ENCODE assay signal across 12 cellular contexts in genomic region chr6:47197672-47198640, GRCh38.
DNase-seq lines count a peak whose midpoint lies in the region; ATAC-seq, FAIRE-seq and TF ChIP-seq lines count a peak whose summit lies in the region.
"Had no signal": no experiment of that assay in that cellular context is flagged by ENCODE, and none has a peak within 500 bp of the region (broad histone marks: within the 10 kb centered on the region; RNA-seq: fewer than 3 reads in every experiment).

No MANE protein-coding gene starts in this region.

- in situ Hi-C loops in KBM-7 (cut with MboI; ENCODE audit: low pct_unique_long_range_greater_than_20kb, low sequenced_read_pairs): no loop called here

- no peaks in the 10 kb centered on the region for H3K9me3 ChIP-seq in effector memory CD4-positive, alpha-beta T cell (ENCODE audit: control insufficient read depth, low read length)
- no peaks in the 10 kb centered on the region for H3K9me3 ChIP-seq in small intestine (ENCODE audit: control insufficient read depth, low read depth)
- no peaks in the 10 kb centered on the region for H3K9me3 ChIP-seq in SK-N-SH
- H3K9me3 ChIP-seq: tibial nerve had no signal

- H3K27ac Mint-ChIP-seq in activated T-cell treated with anti-CD3 and anti-CD28 coated beads, Interleukin-2, amount 50 U/mL, for 24 hours: no peak overlapping the region
- no peak overlapping the region for H3K27ac Mint-ChIP-seq in GM23338

- H3K4me3 Mint-ChIP-seq in activated T-cell treated with anti-CD3 and anti-CD28 coated beads, Interleukin-2, amount 50 U/mL, for 24 hours: peak overlapping the region; percentile 37
- no peak overlapping the region for H3K4me3 Mint-ChIP-seq in GM23338

- no peaks in the 10 kb centered on the region for H3K36me3 ChIP-seq in effector memory CD4-positive, alpha-beta T cell (ENCODE audit: control insufficient read depth, insufficient read depth, low read length)
- H3K36me3 ChIP-seq in small intestine (ENCODE audit: control insufficient read depth in 2 of 2, insufficient read depth in 2 of 2, low read length in 2 of 2): no peaks in the 10 kb centered on the region
- no peaks in the 10 kb centered on the region for H3K36me3 ChIP-seq in GM23338 (ENCODE audit: insufficient read depth)
- H3K36me3 ChIP-seq in SK-N-SH (replicated peaks in 1 of 2; ENCODE audit: control insufficient read depth in 1 of 2, insufficient read depth in 2 of 2, low read length in 1 of 2): no peaks in the 10 kb centered on the region
- H3K36me3 ChIP-seq: tibial nerve had no signal

- no peaks in the 10 kb centered on the region for H3K36me3 Mint-ChIP-seq in activated T-cell treated with anti-CD3 and anti-CD28 coated beads, Interleukin-2, amount 50 U/mL, for 24 hours (ENCODE audit: low read depth)
- no peaks in the 10 kb centered on the region for H3K36me3 Mint-ChIP-seq in GM23338 (ENCODE audit: low read depth)

- H3K4me1 Mint-ChIP-seq in activated T-cell treated with anti-CD3 and anti-CD28 coated beads, Interleukin-2, amount 50 U/mL, for 24 hours (ENCODE audit: low read depth): peaks cover 19% of the 10 kb centered on the region
- H3K4me1 Mint-ChIP-seq in GM23338: no peaks in the 10 kb centered on the region

- TF ChIP-seq RAD21 in SK-N-SH (IDR thresholded peaks at IDR 0.05; ENCODE audit: low read length): no peak

- H3K9ac ChIP-seq in SK-N-SH: no peak overlapping the region

- H3K4me1 ChIP-seq in effector memory CD4-positive, alpha-beta T cell (ENCODE audit: control insufficient read depth, insufficient read depth, low read length, poor library complexity, severe bottlenecking): no peaks in the 10 kb centered on the region
- peaks cover 0 to 2% of the 10 kb centered on the region in 2 donors for H3K4me1 ChIP-seq in small intestine (ENCODE audit: control insufficient read depth in 2 of 2, insufficient read depth in 1 of 2, low read depth in 1 of 2, low read length in 1 of 2)
- no peaks in the 10 kb centered on the region for H3K4me1 ChIP-seq in GM23338 (ENCODE audit: insufficient read depth)
- H3K4me1 ChIP-seq in SK-N-SH (ENCODE audit: control insufficient read depth in 1 of 2, insufficient read depth in 2 of 2, low read depth in 1 of 2, low read length in 1 of 2): peaks cover 0 to 14% of the 10 kb centered on the region in 2 experiments; a peak in 2 of 4 replicates
- H3K4me1 ChIP-seq: tibial nerve had no signal

- H3F3A ChIP-seq in GM23338 (replicated peaks; ENCODE audit: low read depth): no peaks in the 10 kb centered on the region
- H3F3A ChIP-seq in SK-N-SH (replicated peaks; ENCODE audit: insufficient read depth): no peaks in the 10 kb centered on the region

- H4K20me1 ChIP-seq in GM23338 (replicated peaks; ENCODE audit: insufficient read depth) (no peaks in the 10 kb centered on the region), SK-N-SH (ENCODE audit: insufficient read depth) (no peaks in the 10 kb centered on the region)

- H3K27ac ChIP-seq in effector memory CD4-positive, alpha-beta T cell (ENCODE audit: insufficient read depth, low read length, poor library complexity, severe bottlenecking): no peak overlapping the region
- H3K27ac ChIP-seq in small intestine (ENCODE audit: low read depth in 1 of 2, low read length in 1 of 2) (peak overlapping the region in 1 of 2 donors; percentile 48), GM23338 (ENCODE audit: low read depth) (no peak overlapping the region), SK-N-SH (ENCODE audit: low read depth in 2 of 2, low read length in 1 of 2) (no peak overlapping the region)
- H3K27ac ChIP-seq: tibial nerve had no signal

- no peaks in the 10 kb centered on the region for H3K79me2 ChIP-seq in GM23338 (replicated peaks; ENCODE audit: insufficient read depth)
- H3K79me2 ChIP-seq in SK-N-SH (ENCODE audit: insufficient read depth): no peaks in the 10 kb centered on the region

- peak overlapping the region; percentile 17 for H3K4me3 ChIP-seq in effector memory CD4-positive, alpha-beta T cell (ENCODE audit: insufficient read depth, low read depth, low read length, poor library complexity, severe bottlenecking)
- peak overlapping the region in 1 of 2 donors; percentile 35 for H3K4me3 ChIP-seq in small intestine (ENCODE audit: low read depth in 1 of 2, low read length in 2 of 2)
- no peak overlapping the region for H3K4me3 ChIP-seq in GM23338
- no peak overlapping the region; a peak in 1 of 4 replicates for H3K4me3 ChIP-seq in SK-N-SH (ENCODE audit: low read depth in 2 of 2, low read length in 1 of 2)
- H3K4me3 ChIP-seq: tibial nerve had no signal

- H3K9me2 ChIP-seq in GM23338 (ENCODE audit: insufficient read depth) (peaks cover 9% of the 10 kb centered on the region; the same call in 1 of the 2 replicates), SK-N-SH (no peaks in the 10 kb centered on the region)

- H3K9me3 Mint-ChIP-seq in activated T-cell treated with anti-CD3 and anti-CD28 coated beads, Interleukin-2, amount 50 U/mL, for 24 hours: no peaks in the 10 kb centered on the region
- no peaks in the 10 kb centered on the region for H3K9me3 Mint-ChIP-seq in GM23338

- no peak for TF ChIP-seq EP300 in SK-N-SH (IDR thresholded peaks at IDR 0.05; ENCODE audit: borderline replicate concordance in 1 of 2, low read depth in 1 of 2, low read length in 1 of 2)

- ATAC-seq in HG02763 (IDR thresholded peaks at IDR 0.05; ENCODE audit: unreplicated experiment): no peak
- ATAC-seq in GM23338: no peak

- no peak for DNase-seq in activated T-cell treated with anti-CD3 and anti-CD28 coated beads, Interleukin-2, amount 50 U/mL, for 24 hours
- no peak for DNase-seq in activated T-cell treated with anti-CD3 and anti-CD28 coated beads, Interleukin-2, amount 50 U/mL, for 48 hours
- DNase-seq in KBM-7 (peak; percentile 7), small intestine (peak; percentile 63), GM23338 (ENCODE audit: low spot score) (no peak), SK-N-SH (no peak)
- DNase-seq in effector memory CD4-positive, alpha-beta T cell: no peak
- DNase-seq: dermis blood vessel endothelial cell; NCI-H69; stimulated activated CD4-positive, alpha-beta T cell treated with anti-CD3 and anti-CD28 coated beads, Interleukin-4, amount 100 ng/mL, for 4 hours had no signal

- H3K27me3 ChIP-seq in effector memory CD4-positive, alpha-beta T cell (replicated peaks; ENCODE audit: control insufficient read depth, insufficient read depth, low read length, poor library complexity, severe bottlenecking): no peaks in the 10 kb centered on the region
- H3K27me3 ChIP-seq in small intestine (ENCODE audit: control insufficient read depth in 2 of 2, insufficient read depth in 2 of 2, low read length in 2 of 2): no peaks in the 10 kb centered on the region
- H3K27me3 ChIP-seq in GM23338 (ENCODE audit: insufficient read depth): no peaks in the 10 kb centered on the region
- no peaks in the 10 kb centered on the region for H3K27me3 ChIP-seq in SK-N-SH (ENCODE audit: insufficient read depth)
- H3K27me3 ChIP-seq: tibial nerve had no signal

- WGBS in small intestine, 3 donors: 45 to 63% (median 54%) methylated on average over 6 of the region's 6 CpGs
- 91% methylated on average over 6 of the region's 6 CpGs for WGBS in SK-N-SH (ENCODE audit: low lambda C conversion rate)

- POLR2A ChIA-PET in SK-N-SH (lab: Yijun Ruan, JAX): no interaction called here

- H3K4me2 ChIP-seq in GM23338 (no peak overlapping the region), SK-N-SH (no peak overlapping the region)

- no peak overlapping the region for H2AFZ ChIP-seq in GM23338
- no peak overlapping the region for H2AFZ ChIP-seq in SK-N-SH (ENCODE audit: low read depth)

- FAIRE-seq in small intestine (lab: Jason Lieb, UNC): peak; percentile 15

- TF ChIP-seq CTCF in GM23338 (conservative IDR thresholded peaks at IDR 0.05; ENCODE audit: low read depth in 2 of 2) (no peak), SK-N-SH (IDR thresholded peaks at IDR 0.05) (no peak)

- CTCF ChIA-PET in SK-N-SH (lab: Yijun Ruan, JAX): interaction anchor here (1.8 kb wide), 1 partner anchor 101 kb away, joined by 4 read pairs; no protein-coding TSS in a partner anchor

- no peaks in the 10 kb centered on the region for H3K27me3 Mint-ChIP-seq in activated T-cell treated with anti-CD3 and anti-CD28 coated beads, Interleukin-2, amount 50 U/mL, for 24 hours
- peaks cover 4% of the 10 kb centered on the region for H3K27me3 Mint-ChIP-seq in GM23338 (ENCODE audit: insufficient read depth, low read depth, poor library complexity)

TF ChIP-seq in GM23338, 12 proteins besides CTCF, POLR2A, EP300 and RAD21 (continues in another document):
- TF ChIP-seq CREB1 (CRISPR knock-in tag; IDR thresholded peaks at IDR 0.05; ENCODE audit: low read depth) (no peak), JUNB (IDR thresholded peaks at IDR 0.05; ENCODE audit: unreplicated experiment) (no peak), EZH2 (IDR thresholded peaks at IDR 0.05; ENCODE audit: low read depth, unreplicated experiment) (no peak), ZNF331 (CRISPR knock-in tag; IDR thresholded peaks at IDR 0.05; ENCODE audit: low read depth) (no peak), EZH2phosphoT487 (IDR thresholded peaks at IDR 0.05; ENCODE audit: unreplicated experiment) (no peak)

TF ChIP-seq in SK-N-SH, 30 proteins besides CTCF, POLR2A, EP300 and RAD21 (continues in another document):
- no peak for TF ChIP-seq RFX5 (IDR thresholded peaks at IDR 0.05; ENCODE audit: low read length)
- TF ChIP-seq USF1 (IDR thresholded peaks at IDR 0.05; ENCODE audit: borderline replicate concordance, low read depth): no peak
- no peak for TF ChIP-seq PBX3 (IDR thresholded peaks at IDR 0.05)
- no peak for TF ChIP-seq TCF12 (IDR thresholded peaks at IDR 0.05)
- no peak for TF ChIP-seq SMC3 (IDR thresholded peaks at IDR 0.05; ENCODE audit: low read depth, low read length)
- no peak for TF ChIP-seq TEAD4 (IDR thresholded peaks at IDR 0.05; ENCODE audit: borderline replicate concordance, insufficient read depth)

Comparison
In these comparisons a context has a peak if more than half of its experiments do, and no peak if none do; other contexts are left out.
1. DNase-seq: peak in KBM-7 (single experiment) and small intestine (single experiment); none in activated T-cell treated with anti-CD3 and anti-CD28 coated beads, Interleukin-2, amount 50 U/mL, for 24 hours (single experiment), activated T-cell treated with anti-CD3 and anti-CD28 coated beads, Interleukin-2, amount 50 U/mL, for 48 hours (0 of 2), effector memory CD4-positive, alpha-beta T cell (0 of 3), GM23338 (single experiment) and SK-N-SH (single experiment).